ENCODE assay signal across 19 cellular contexts in genomic region chr2:231794383-231794782, GRCh38. TPM values are rescaled to one million over a fixed set of nuclear protein-coding genes. Genes with fewer than 3 reads are reported as not detected.
A peak's percentile ranks its signal among the peaks of the same experiment; 100 is the strongest.
DNase-seq lines count a peak whose midpoint lies in the region; ATAC-seq, FAIRE-seq and TF ChIP-seq lines count a peak whose summit lies in the region.
"Had no signal": no experiment of that assay in that cellular context is flagged by ENCODE, and none has a peak within 500 bp of the region (broad histone marks: within the 10 kb centered on the region; RNA-seq: fewer than 3 reads in every experiment).

No MANE protein-coding gene starts in this region.

- dilution Hi-C loops in keratinocyte (cut with MboI; ENCODE audit: extremely low pct_ligation_motif_present, low sequenced_read_pairs), result no loop called here

- DNase-seq in RWPE1 (ENCODE audit: low spot score) (no peak), epithelial cell of esophagus (ENCODE audit: low read depth) (peak; percentile 78), keratinocyte (ENCODE audit: low read depth, low spot score) (no peak), HTR-8/SVneo (ENCODE audit: insufficient read length, low spot score) (no peak)
- no peak for DNase-seq in stimulated activated CD8-positive, alpha-beta memory T cell treated with anti-CD3 and anti-CD28 coated beads, Interleukin-4, amount 100 ng/mL, for 48 hours
- DNase-seq: ACHN; C1 segment of cervical spinal cord; Caco-2; CD4-positive, alpha-beta T cell; HCEC 1CT had no signal

- no peaks in the 10 kb centered on the region for H4K20me1 ChIP-seq in keratinocyte (ENCODE audit: control insufficient read depth, extremely low read depth, insufficient read depth, low read length)

- peak overlapping the region; percentile 64 for H2AFZ ChIP-seq in keratinocyte (ENCODE audit: control insufficient read depth, low read length)
- H2AFZ ChIP-seq: GM23248 had no signal

- H3K27ac ChIP-seq in RWPE1, result peak overlapping the region; percentile 53
- peak overlapping the region; percentile 53 for H3K27ac ChIP-seq in keratinocyte (ENCODE audit: control insufficient read depth, insufficient read depth, low read length)

- TF ChIP-seq CTCF in RWPE1 (conservative IDR thresholded peaks at IDR 0.05; ENCODE audit: low read depth) (no peak), epithelial cell of esophagus (IDR thresholded peaks at IDR 0.05; ENCODE audit: insufficient read depth, low read depth, low read length, missing control alignments) (no peak), keratinocyte (optimal IDR thresholded peaks at IDR 0.05 in 1 of 3, IDR thresholded peaks at IDR 0.05 in 1 of 3, conservative IDR thresholded peaks at IDR 0.05 in 1 of 3; ENCODE audit: extremely low read depth in 1 of 3, insufficient read depth in 2 of 3, low read length in 3 of 3) (no peak)

- H3K36me3 ChIP-seq in keratinocyte (ENCODE audit: control insufficient read depth in 2 of 2, extremely low read depth in 1 of 2, insufficient read depth in 2 of 2, low read length in 2 of 2), result peaks cover 16 to 30% of the 10 kb centered on the region in 2 experiments

- peak; percentile 69 for FAIRE-seq in keratinocyte (lab: Jason Lieb, UNC)
- no peak for FAIRE-seq in HTR-8/SVneo (lab: Jason Lieb, UNC)
- FAIRE-seq: A204.1, D721Med, G401.6, GM12891, GM19239, H54 had no signal

- no peak for ATAC-seq in HG02885 (IDR thresholded peaks at IDR 0.05; ENCODE audit: poor library complexity, unreplicated experiment)

- no peaks in the 10 kb centered on the region for H3K27me3 ChIP-seq in keratinocyte (ENCODE audit: control insufficient read depth, extremely low read depth, insufficient read depth, low read length)
- H3K27me3 ChIP-seq: BE2C had no signal

- H3K9ac ChIP-seq in keratinocyte (ENCODE audit: control insufficient read depth, extremely low read depth, insufficient read depth, low read length), result peak overlapping the region; percentile 22
- H3K9ac ChIP-seq: GM23248 had no signal

- peaks cover 26% of the 10 kb centered on the region for H3K4me1 ChIP-seq in keratinocyte (ENCODE audit: control insufficient read depth, extremely low read depth, insufficient read depth, low read length)
- H3K4me1 ChIP-seq: Caco-2 had no signal

- no peaks in the 10 kb centered on the region for H3K9me3 ChIP-seq in keratinocyte (ENCODE audit: control insufficient read depth, low read depth, low read length)
- H3K9me3 ChIP-seq: BE2C, Caco-2 had no signal

- POLR2A ChIA-PET in RWPE1 (lab: Yijun Ruan, JAX; ENCODE audit: low non-redundant PET), result no interaction called here

- H3K4me2 ChIP-seq in keratinocyte (ENCODE audit: control insufficient read depth, extremely low read depth, insufficient read depth, low read depth, low read length), result peak overlapping the region; percentile 79

- CTCF ChIA-PET in RWPE1 (lab: Yijun Ruan, JAX), result interaction anchor here (1.3 to 1.9 kb wide), 2 partner anchors 9 to 80 kb away, joined by 3 to 9 read pairs; partner anchors contain the start of gene COPS7B

- H3K9me1 ChIP-seq in keratinocyte (ENCODE audit: control insufficient read depth, extremely low read depth, insufficient read depth, low read length), result no peaks in the 10 kb centered on the region

- H3K4me3 ChIP-seq in epithelial cell of esophagus (ENCODE audit: low read length) (no peak overlapping the region), keratinocyte (ENCODE audit: control insufficient read depth in 2 of 3, extremely low read depth in 1 of 3, insufficient read depth in 2 of 3, low read depth in 1 of 3, low read length in 3 of 3) (peak overlapping the region in 2 of 3 experiments; percentile 10 to 56)
- H3K4me3 ChIP-seq: GM23248 had no signal

- peaks cover 34% of the 10 kb centered on the region for H3K79me2 ChIP-seq in keratinocyte (ENCODE audit: control insufficient read depth, insufficient read depth, low read length)

RNA-seq across cellular contexts. Expression of gene COPS7B, which starts 8.1 kb away (rescaled TPM):
- 45.9 to 62.2 TPM (median 53.3 TPM) in 3 replicates for polyA plus RNA-seq in keratinocyte
- 42.3 TPM for polyA plus RNA-seq in keratinocyte (2011; ENCODE audit: low read depth)
- 32.0 and 39.4 TPM in 2 replicates for polyA plus RNA-seq in keratinocyte (2011; cell fraction: cytosol; rRNA removed)
- 125 and 141 TPM in 2 replicates for polyA plus RNA-seq in keratinocyte (2011; cell fraction: nucleus; rRNA removed)
- polyA plus RNA-seq in keratinocyte (2012; ENCODE audit: low replicate concordance), result 21.5 and 31.1 TPM in 2 replicates
- 29.4 to 39.3 TPM (median 31.3 TPM) in 3 replicates for polyA minus RNA-seq in keratinocyte
- polyA minus RNA-seq in keratinocyte (2011; cell fraction: cytosol; rRNA and poly(A)+ RNA removed), result 24.7 TPM
- polyA minus RNA-seq in keratinocyte (2011; cell fraction: nucleus; rRNA and poly(A)+ RNA removed), result 18.0 and 28.2 TPM in 2 replicates

RNA-seq across cellular contexts. Expression of gene PDE6D, which starts 13.3 kb away (rescaled TPM):
- 24.5 to 33.6 TPM (median 31.6 TPM) in 3 replicates for polyA plus RNA-seq in keratinocyte
- polyA plus RNA-seq in keratinocyte (2011; ENCODE audit: low read depth), result 5.3 TPM
- polyA plus RNA-seq in keratinocyte (2011; cell fraction: cytosol; rRNA removed), result 27.3 and 43.9 TPM in 2 replicates
- polyA plus RNA-seq in keratinocyte (2011; cell fraction: nucleus; rRNA removed), result 15.9 and 17.9 TPM in 2 replicates
- 12.9 and 18.9 TPM in 2 replicates for polyA plus RNA-seq in keratinocyte (2012; ENCODE audit: low replicate concordance)
- 9.2 to 12.4 TPM (median 12.1 TPM) in 3 replicates for polyA minus RNA-seq in keratinocyte
- 9.8 TPM for polyA minus RNA-seq in keratinocyte (2011; cell fraction: cytosol; rRNA and poly(A)+ RNA removed)
- polyA minus RNA-seq in keratinocyte (2011; cell fraction: nucleus; rRNA and poly(A)+ RNA removed), result 2.3 and 7.1 TPM in 2 replicates
